In the genomic region with DNA sequence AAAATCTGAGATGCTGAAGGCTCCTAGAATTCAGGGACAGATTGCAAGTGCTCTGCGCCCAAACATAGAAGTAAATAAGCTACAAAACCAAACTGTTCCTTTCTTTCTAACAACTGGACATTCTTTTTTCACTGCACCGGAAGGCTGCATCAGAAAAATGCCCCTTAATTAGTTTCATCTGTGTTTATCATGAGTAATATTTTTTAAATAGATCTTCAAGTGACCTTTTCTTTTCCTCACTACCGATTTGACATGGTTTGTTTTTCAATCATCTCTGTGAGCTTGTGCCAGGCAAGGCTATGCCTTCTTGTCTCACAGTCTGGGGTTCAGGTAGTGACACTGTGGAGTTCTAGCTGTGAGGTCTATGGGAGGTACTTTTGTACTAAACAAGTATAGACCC, we compare ENCODE assay signal across 19 cellular contexts. TPM values are rescaled to one million over a fixed set of nuclear protein-coding genes. Genes with fewer than 3 reads are reported as not detected.
DNase-seq lines count a peak whose midpoint lies in the region; ATAC-seq and TF ChIP-seq lines count a peak whose summit lies in the region.
"Had no signal": no experiment of that assay in that cellular context is flagged by ENCODE, and none has a peak within 500 bp of the region (broad histone marks: within the 10 kb centered on the region; RNA-seq: fewer than 3 reads in every experiment).

No MANE protein-coding gene starts in this region.

- H3K79me2 ChIP-seq in GM23248 (ENCODE audit: insufficient read depth), result no peaks in the 10 kb centered on the region

- H3K4me1 Mint-ChIP-seq in brain (peaks cover 12% of the 10 kb centered on the region), Calu3 (ENCODE audit: low read depth, unreplicated experiment) (no peaks in the 10 kb centered on the region)
- H3K4me1 Mint-ChIP-seq: CD14-positive monocyte had no signal

- no peak overlapping the region for H4K91ac ChIP-seq in mesenchymal stem cell (ENCODE audit: low read length)

- no peaks in the 10 kb centered on the region for H3K79me1 ChIP-seq in mesenchymal stem cell (replicated peaks; ENCODE audit: low read length, poor library complexity, severe bottlenecking)

- H3K4me3 Mint-ChIP-seq in brain (peak overlapping the region in 4 of 5 experiments; percentile 17 to 64 (median 39)), Calu3 (ENCODE audit: low read depth, unreplicated experiment) (no peak overlapping the region)
- H3K4me3 Mint-ChIP-seq: CD14-positive monocyte; T-helper 1 cell treated with Interleukin-12 subunit alpha and Interleukin-12 subunit beta and Interleukin-4 antibody, amounts not matched to agents 30 μg/mL and 1 μg/mL, for 36 hours had no signal

- H3K27me3 Mint-ChIP-seq in brain (peaks cover 4% of the 10 kb centered on the region), Calu3 (ENCODE audit: unreplicated experiment) (no peaks in the 10 kb centered on the region)

- no peak overlapping the region for H2BK5ac ChIP-seq in mesenchymal stem cell (ENCODE audit: low read depth, low read length, poor library complexity, severe bottlenecking)

- H4K20me1 ChIP-seq in GM23248 (ENCODE audit: insufficient read depth), result no peaks in the 10 kb centered on the region

- no peak for ATAC-seq in HG02588 (IDR thresholded peaks at IDR 0.05; ENCODE audit: unreplicated experiment)
- ATAC-seq in left lung, result no peak
- ATAC-seq: HepG2, Panc1, Right ventricle myocardium inferior had no signal

- H3K18ac ChIP-seq in mesenchymal stem cell (ENCODE audit: low read depth in 1 of 2, low read length in 2 of 2), result no peak overlapping the region

- H3K4ac ChIP-seq in mesenchymal stem cell (ENCODE audit: low read depth in 1 of 2, low read length in 2 of 2), result no peak overlapping the region

- peak overlapping the region; percentile 5; the same call in 1 of the 2 replicates for H2AFZ ChIP-seq in GM23248
- no peak overlapping the region for H2AFZ ChIP-seq in mesenchymal stem cell (ENCODE audit: low read depth, low read length)

- H3K27ac ChIP-seq in GM23248 (no peak overlapping the region), mesenchymal stem cell (ENCODE audit: low read length, poor library complexity, severe bottlenecking) (no peak overlapping the region), left lung (no peak overlapping the region)

- no peak overlapping the region for H2AK5ac ChIP-seq in mesenchymal stem cell (ENCODE audit: low read length, severe bottlenecking)

- H3K36me3 Mint-ChIP-seq in brain (no peaks in the 10 kb centered on the region), Calu3 (ENCODE audit: insufficient read depth, unreplicated experiment) (no peaks in the 10 kb centered on the region)
- H3K36me3 Mint-ChIP-seq: CD14-positive monocyte had no signal

- H3K4me3 ChIP-seq in GM23248 (no peak overlapping the region), mesenchymal stem cell (ENCODE audit: insufficient read depth in 1 of 2, low read depth in 1 of 2, low read length in 2 of 2) (peak overlapping the region in 1 of 2 experiments; percentile 22), left lung (no peak overlapping the region)

- peaks cover 7 to 21% (median 13%) of the 10 kb centered on the region in 5 experiments for H3K9me3 Mint-ChIP-seq in brain
- peaks cover 3% of the 10 kb centered on the region for H3K9me3 Mint-ChIP-seq in Calu3 (ENCODE audit: low read depth, unreplicated experiment)
- H3K9me3 Mint-ChIP-seq: T-helper 1 cell treated with Interleukin-12 subunit alpha and Interleukin-12 subunit beta and Interleukin-4 antibody, amounts not matched to agents 30 μg/mL and 1 μg/mL, for 36 hours had no signal

- no peak overlapping the region for H2BK12ac ChIP-seq in mesenchymal stem cell (ENCODE audit: low read length in 2 of 2)

- DNase-seq in AG09319 (ENCODE audit: extremely low read depth, low read depth) (peak; percentile 20), GM23248 (peak; percentile 51), mesenchymal stem cell (no peak), NCI-H1417 treated with DMSO at 0.1 percent for 48 hours (lab: John Stamatoyannopoulos, UW) (no peak), Calu3 (no peak), left lung (no peak)
- DNase-seq: 8988T, COR-L47, GOT3, NCI-H1092 treated with DMSO at 0.1 percent for 48 hours, NCI-H1694, NCI-H524 had no signal

- H3K9ac ChIP-seq in GM23248 (no peak overlapping the region), mesenchymal stem cell (ENCODE audit: low read length) (peak overlapping the region; percentile 63)

- H3K9me2 ChIP-seq in GM23248 (ENCODE audit: insufficient read depth), result no peaks in the 10 kb centered on the region

- CTCF ChIA-PET in Calu3 (lab: Charles Lee), result no interaction called here

- in situ Hi-C loops in GM23248 (cut with MboI), result no loop called here

- WGBS in GM23248 (ENCODE audit: low coverage in 1 of 2, low lambda C conversion rate in 2 of 2, missing lambda C conversion rate in 2 of 2), 2 experiments, result 0% methylated on average over 3 of the region's 3 CpGs
- 42% methylated on average over 2 of the region's 3 CpGs for WGBS in mesenchymal stem cell

- H3K23ac ChIP-seq in mesenchymal stem cell (ENCODE audit: low read length in 2 of 2), result no peak overlapping the region

- no peaks in the 10 kb centered on the region for H3K36me3 ChIP-seq in GM23248 (ENCODE audit: low read depth)
- no peaks in the 10 kb centered on the region for H3K36me3 ChIP-seq in mesenchymal stem cell (ENCODE audit: control insufficient read depth in 1 of 2, insufficient read depth in 2 of 2, low read depth in 1 of 2, low read length in 2 of 2)
- H3K36me3 ChIP-seq in left lung, result no peaks in the 10 kb centered on the region

- H3K4me2 ChIP-seq in GM23248 (ENCODE audit: unreplicated experiment), result peak overlapping the region; percentile 51
- no peak overlapping the region for H3K4me2 ChIP-seq in mesenchymal stem cell (ENCODE audit: low read length, poor library complexity, severe bottlenecking)

- intact Hi-C loops in Calu3 (cut with micrococcal nuclease; ENCODE audit: unreplicated experiment) (no loop called here), left lung (cut with DNase I) (no loop called here)

- no peak overlapping the region for H2BK120ac ChIP-seq in mesenchymal stem cell (ENCODE audit: low read depth, low read length)

- peaks cover 11% of the 10 kb centered on the region for H3K4me1 ChIP-seq in GM23248 (ENCODE audit: insufficient read depth)
- H3K4me1 ChIP-seq in mesenchymal stem cell (ENCODE audit: control insufficient read depth, insufficient read depth, low read depth, low read length), result no peaks in the 10 kb centered on the region
- no peaks in the 10 kb centered on the region for H3K4me1 ChIP-seq in left lung

- peak overlapping the region; percentile 12 to 72 (median 62) for H3K27ac Mint-ChIP-seq in brain
- H3K27ac Mint-ChIP-seq in Calu3 (ENCODE audit: unreplicated experiment), result no peak overlapping the region
- H3K27ac Mint-ChIP-seq: CD14-positive monocyte; T-helper 1 cell treated with Interleukin-12 subunit alpha and Interleukin-12 subunit beta and Interleukin-4 antibody, amounts not matched to agents 30 μg/mL and 1 μg/mL, for 36 hours had no signal

- no peaks in the 10 kb centered on the region for H3K9me3 ChIP-seq in GM23248 (ENCODE audit: low read depth)
- H3K9me3 ChIP-seq in mesenchymal stem cell (ENCODE audit: control insufficient read depth, low read length), result no peaks in the 10 kb centered on the region
- no peaks in the 10 kb centered on the region for H3K9me3 ChIP-seq in left lung

- H3K14ac ChIP-seq in mesenchymal stem cell (ENCODE audit: low read length in 2 of 2), result no peak overlapping the region

- BruUV-seq in Calu3 (replicated peaks; lab: Mats Ljungman, UMichigan), result no TSS peak

- peaks cover 22% of the 10 kb centered on the region; the same call in 1 of the 2 replicates for H3K27me3 ChIP-seq in GM23248 (replicated peaks; ENCODE audit: insufficient read depth)
- H3K27me3 ChIP-seq in mesenchymal stem cell (ENCODE audit: control insufficient read depth in 1 of 2, insufficient read depth in 1 of 2, low read length in 2 of 2), result no peaks in the 10 kb centered on the region
- no peaks in the 10 kb centered on the region for H3K27me3 ChIP-seq in left lung

- H2BK15ac ChIP-seq in mesenchymal stem cell (ENCODE audit: low read depth, poor library complexity, severe bottlenecking), result no peak overlapping the region

- H4K8ac ChIP-seq in mesenchymal stem cell (ENCODE audit: low read length), result no peak overlapping the region

- TF ChIP-seq CTCF in AG09319 (IDR thresholded peaks at IDR 0.05; ENCODE audit: low read depth, low read length) (no peak), brain (conservative IDR thresholded peaks at IDR 0.05) (no peak), Calu3 (IDR thresholded peaks at IDR 0.05; ENCODE audit: unreplicated experiment) (no peak), left lung (IDR thresholded peaks at IDR 0.05) (no peak)

- no peaks in the 10 kb centered on the region for H3F3A ChIP-seq in GM23248 (ENCODE audit: insufficient read depth)

RNA-seq across cellular contexts. Expression of a gene that starts 22.5 kb away (rescaled TPM):
- 0.43 and 1.3 TPM in 2 replicates for total RNA-seq in GM23248 (2014; rRNA removed; shearing (Covaris generic))
- polyA plus RNA-seq in GM23248 (2016; fragmentation: Nextera tagmentation; extraction: Ambion mirVana) (0.20 and 0.44 TPM in 2 replicates), brain (ENCODE audit: insufficient read depth, low read depth, low replicate concordance) (0.08 TPM)
- 0.62 TPM for polyA plus RNA-seq in mesenchymal stem cell (2013, experiment 1 of 2)
- 0.73 TPM for polyA plus RNA-seq in mesenchymal stem cell (2013, experiment 2 of 2)
- total RNA-seq in Calu3 (2022) (0.07 and 0.20 TPM in 2 replicates), left lung (1 to 10 TPM; 3.0 to 3.1 TPM)
- total RNA-seq: HepG2 had no signal
- polyA plus RNA-seq: CD14-positive monocyte, HepG2 had no signal

Comparison
In these comparisons a context has a peak if more than half of its experiments do, and no peak if none do; other contexts are left out.
1. DNase-seq: peak in AG09319 (single experiment) and GM23248 (single experiment); none in mesenchymal stem cell (single experiment), NCI-H1417 treated with DMSO at 0.1 percent for 48 hours (single experiment), Calu3 (single experiment) and left lung (0 of 2).